ENCODE assay signal across 24 cellular contexts in genomic region chr1:157411064-157411463, GRCh38.
"Had no signal": no experiment of that assay in that cellular context is flagged by ENCODE, and none has a peak within 500 bp of the region (broad histone marks: within the 10 kb centered on the region; RNA-seq: fewer than 3 reads in every experiment).

No MANE protein-coding gene starts in this region.

- H3K27ac ChIP-seq: left lung, lower lobe of right lung, ovary, right atrium auricular region, right lobe of liver, stomach, testis, thyroid gland, transverse colon, upper lobe of right lung had no signal

- H3K4me3 ChIP-seq: left lung, lower lobe of right lung, ovary, right atrium auricular region, right lobe of liver, smooth muscle cell, stomach, testis, thyroid gland, transverse colon, upper lobe of right lung had no signal

- H3K27ac Mint-ChIP-seq: naive B cell; stimulated activated naive B cell treated with anti-CD40 and anti-IgM and Interleukin-4, amounts not matched to agents 10 μg/mL and 1 μg/mL and 100 μg/mL, for 72 hours had no signal

- ATAC-seq: left lung; lower lobe of right lung; natural killer cell; stimulated activated naive B cell treated with anti-CD40 and anti-IgM and Interleukin-4, amounts not matched to agents 10 μg/mL and 1 μg/mL and 100 μg/mL, for 72 hours; stimulated activated naive CD8-positive, alpha-beta T cell treated with anti-CD3 and anti-CD28 coated beads, Interleukin-15, Interleukin-2, amounts not matched to agents 100 U/mL and 50 U/mL, for 24 hours; upper lobe of right lung had no signal

- H3K4me3 Mint-ChIP-seq: immature natural killer cell; mesothelial cell of epicardium; naive B cell; natural killer cell; stimulated activated naive B cell treated with anti-CD40 and anti-IgM and Interleukin-4, amounts not matched to agents 10 μg/mL and 1 μg/mL and 100 μg/mL, for 72 hours had no signal

- H3K9me3 Mint-ChIP-seq: immature natural killer cell; mesothelial cell of epicardium; naive B cell; natural killer cell; stimulated activated naive B cell treated with anti-CD40 and anti-IgM and Interleukin-4, amounts not matched to agents 10 μg/mL and 1 μg/mL and 100 μg/mL, for 72 hours had no signal

- H3K27me3 ChIP-seq: left lung, ovary, right atrium auricular region, right lobe of liver, testis, thyroid gland, transverse colon, upper lobe of right lung had no signal

- H3K9me3 ChIP-seq: left lung, lower lobe of right lung, ovary, right atrium auricular region, right lobe of liver, stomach, testis, thyroid gland, transverse colon, upper lobe of right lung had no signal

- DNase-seq: hypothalamus; immature natural killer cell; kidney; left colon; left lung; lower lobe of right lung; naive B cell; natural killer cell; ovary; right lobe of liver; stimulated activated CD4-positive, alpha-beta T cell treated with anti-CD3 and anti-CD28 coated beads, Interleukin-1b, Interleukin-23, amount 100 ng/mL, for 48 hours; stimulated activated CD4-positive, alpha-beta T cell treated with anti-CD3 and anti-CD28 coated beads, Interleukin-2, amount 100 ng/mL, for 48 hours; stimulated activated CD4-positive, alpha-beta T cell treated with anti-CD3 and anti-CD28 coated beads, Interleukin-4, amount 100 ng/mL, for 4 hours; stimulated activated CD8-positive, alpha-beta memory T cell treated with anti-CD3 and anti-CD28 coated beads, Interleukin-4, amount 100 ng/mL, for 48 hours; stimulated activated naive B cell treated with anti-CD40 and anti-IgM and Interleukin-4, amounts not matched to agents 10 μg/mL and 1 μg/mL and 100 μg/mL, for 72 hours; stimulated activated naive CD8-positive, alpha-beta T cell treated with anti-CD3 and anti-CD28 coated beads, Interleukin-15, Interleukin-2, amounts not matched to agents 100 U/mL and 50 U/mL, for 24 hours; stomach; testis; thyroid gland; transverse colon; upper lobe of right lung had no signal

- H3K36me3 ChIP-seq: left lung, lower lobe of right lung, ovary, right atrium auricular region, right lobe of liver, stomach, thyroid gland, transverse colon, upper lobe of right lung had no signal

- H3K4me1 Mint-ChIP-seq: mesothelial cell of epicardium; naive B cell; stimulated activated naive B cell treated with anti-CD40 and anti-IgM and Interleukin-4, amounts not matched to agents 10 μg/mL and 1 μg/mL and 100 μg/mL, for 72 hours had no signal

- H3K36me3 Mint-ChIP-seq: mesothelial cell of epicardium; naive B cell; stimulated activated naive B cell treated with anti-CD40 and anti-IgM and Interleukin-4, amounts not matched to agents 10 μg/mL and 1 μg/mL and 100 μg/mL, for 72 hours had no signal

- H3K4me1 ChIP-seq: left lung, lower lobe of right lung, right atrium auricular region, testis, thyroid gland, transverse colon, upper lobe of right lung had no signal
